ENCODE assay signal across 36 cellular contexts in genomic region chr12:104378427-104378826, GRCh38.
"Had no signal": no experiment of that assay in that cellular context is flagged by ENCODE, and none has a peak within 500 bp of the region (broad histone marks: within the 10 kb centered on the region; RNA-seq: fewer than 3 reads in every experiment).

No MANE protein-coding gene starts in this region.

- H3K4me3 Mint-ChIP-seq: activated B cell treated with CpG ODN at 0.5 μM for 24 hours; activated CD4-positive, alpha-beta memory T cell treated with anti-CD3 and anti-CD28 coated beads for 36 hours; activated CD4-positive, alpha-beta T cell treated with anti-CD3 and anti-CD28 coated beads, Interleukin-2, amount 10 ng/mL, durations not matched to agents 24 days and 14 days; activated CD8-positive, alpha-beta T cell treated with anti-CD3 and anti-CD28 coated beads for 36 hours; activated naive CD4-positive, alpha-beta T cell treated with anti-CD3 and anti-CD28 coated beads, Interleukin-2, amount 10 ng/mL, durations not matched to agents 7 days and 5 days; activated naive CD4-positive, alpha-beta T cell treated with anti-CD3 and anti-CD28 coated beads, Interleukin-2, amount 50 U/mL, for 24 hours; activated naive CD8-positive, alpha-beta T cell; activated T-cell treated with anti-CD3 and anti-CD28 coated beads, Interleukin-2, amount 50 U/mL, for 4 hours; activated T-cell treated with anti-CD3 and anti-CD28 coated beads, Interleukin-2, amount 50 U/mL, for 72 hours; activated T-helper 1 cell treated with anti-CD3 and anti-CD28 coated beads, Interleukin-12 subunit alpha, Interleukin-12 subunit beta, Interleukin-2, Interleukin-4 antibody, amounts not matched to agents 30 ng/mL and 10 ng/mL and 1 ng/mL, durations not matched to agents 14 hours and 24 hours and 36 hours; activated T-helper 17 cell treated with anti-CD3 and anti-CD28 coated beads, Interleukin-2, amount 50 U/mL, for 72 hours; brain; central memory CD8-positive, alpha-beta T cell; T-helper 1 cell treated with Interleukin-12 subunit alpha and Interleukin-12 subunit beta and Interleukin-4 antibody, amounts not matched to agents 30 μg/mL and 1 μg/mL, for 36 hours; T-helper 2 cell treated with Interferon-gamma antibody and Interleukin-4, amounts not matched to agents 5 μg/mL and 100 μg/mL, for 36 hours had no signal

- H3K27ac Mint-ChIP-seq: activated B cell treated with CpG ODN at 0.5 μM for 24 hours; activated CD4-positive, alpha-beta memory T cell treated with anti-CD3 and anti-CD28 coated beads for 36 hours; activated CD4-positive, alpha-beta T cell treated with anti-CD3 and anti-CD28 coated beads, Interleukin-2, amount 10 ng/mL, durations not matched to agents 24 days and 14 days; activated CD8-positive, alpha-beta T cell treated with anti-CD3 and anti-CD28 coated beads for 36 hours; activated naive CD4-positive, alpha-beta T cell treated with anti-CD3 and anti-CD28 coated beads, Interleukin-2, amount 10 ng/mL, durations not matched to agents 7 days and 5 days; activated naive CD4-positive, alpha-beta T cell treated with anti-CD3 and anti-CD28 coated beads, Interleukin-2, amount 50 U/mL, for 24 hours; activated naive CD8-positive, alpha-beta T cell; activated T-cell treated with anti-CD3 and anti-CD28 coated beads, Interleukin-2, amount 50 U/mL, for 72 hours; activated T-helper 1 cell treated with anti-CD3 and anti-CD28 coated beads, Interleukin-12 subunit alpha, Interleukin-12 subunit beta, Interleukin-2, Interleukin-4 antibody, amounts not matched to agents 30 ng/mL and 10 ng/mL and 1 ng/mL, durations not matched to agents 14 hours and 24 hours and 36 hours; activated T-helper 17 cell treated with anti-CD3 and anti-CD28 coated beads, Interleukin-2, amount 50 U/mL, for 72 hours; brain; T-helper 1 cell treated with Interleukin-12 subunit alpha and Interleukin-12 subunit beta and Interleukin-4 antibody, amounts not matched to agents 30 μg/mL and 1 μg/mL, for 36 hours; T-helper 2 cell treated with Interferon-gamma antibody and Interleukin-4, amounts not matched to agents 5 μg/mL and 100 μg/mL, for 36 hours had no signal

- H3K9me3 Mint-ChIP-seq: activated B cell treated with CpG ODN at 0.5 μM for 24 hours; activated CD4-positive, alpha-beta memory T cell treated with anti-CD3 and anti-CD28 coated beads for 36 hours; activated CD4-positive, alpha-beta T cell treated with anti-CD3 and anti-CD28 coated beads, Interleukin-2, amount 10 ng/mL, durations not matched to agents 24 days and 14 days; activated CD8-positive, alpha-beta T cell treated with anti-CD3 and anti-CD28 coated beads for 36 hours; activated naive CD4-positive, alpha-beta T cell treated with anti-CD3 and anti-CD28 coated beads, Interleukin-2, amount 10 ng/mL, durations not matched to agents 7 days and 5 days; activated naive CD4-positive, alpha-beta T cell treated with anti-CD3 and anti-CD28 coated beads, Interleukin-2, amount 50 U/mL, for 24 hours; activated T-cell treated with anti-CD3 and anti-CD28 coated beads, Interleukin-2, amount 50 U/mL, for 4 hours; activated T-cell treated with anti-CD3 and anti-CD28 coated beads, Interleukin-2, amount 50 U/mL, for 72 hours; activated T-helper 1 cell treated with anti-CD3 and anti-CD28 coated beads, Interleukin-12 subunit alpha, Interleukin-12 subunit beta, Interleukin-2, Interleukin-4 antibody, amounts not matched to agents 30 ng/mL and 10 ng/mL and 1 ng/mL, durations not matched to agents 14 hours and 24 hours and 36 hours; activated T-helper 17 cell treated with anti-CD3 and anti-CD28 coated beads, Interleukin-2, amount 50 U/mL, for 72 hours; central memory CD8-positive, alpha-beta T cell; T-helper 1 cell treated with Interleukin-12 subunit alpha and Interleukin-12 subunit beta and Interleukin-4 antibody, amounts not matched to agents 30 μg/mL and 1 μg/mL, for 36 hours; T-helper 2 cell treated with Interferon-gamma antibody and Interleukin-4, amounts not matched to agents 5 μg/mL and 100 μg/mL, for 36 hours had no signal

- H3K36me3 Mint-ChIP-seq: activated CD4-positive, alpha-beta memory T cell treated with anti-CD3 and anti-CD28 coated beads for 36 hours; activated naive CD4-positive, alpha-beta T cell treated with anti-CD3 and anti-CD28 coated beads, Interleukin-2, amount 10 ng/mL, durations not matched to agents 7 days and 5 days; activated naive CD4-positive, alpha-beta T cell treated with anti-CD3 and anti-CD28 coated beads, Interleukin-2, amount 50 U/mL, for 24 hours; activated naive CD8-positive, alpha-beta T cell; brain had no signal

- H3K4me3 ChIP-seq: ascending aorta, cardiac muscle cell had no signal

- DNase-seq: activated B cell treated with CpG ODN at 0.5 μM for 24 hours; activated CD4-positive, alpha-beta memory T cell treated with anti-CD3 and anti-CD28 coated beads for 36 hours; activated CD4-positive, alpha-beta T cell treated with anti-CD3 and anti-CD28 coated beads for 4 hours; activated CD4-positive, alpha-beta T cell treated with anti-CD3 and anti-CD28 coated beads, Interleukin-2, amount 10 ng/mL, durations not matched to agents 24 days and 14 days; activated CD4-positive, alpha-beta T cell treated with anti-CD3 and anti-CD28 coated beads, Interleukin-2, amount 50 U/mL, for 1 hour; activated CD4-positive, alpha-beta T cell treated with anti-CD3 and anti-CD28 coated beads, Interleukin-2, amount 50 U/mL, for 4 hours; activated CD4-positive, CD25-positive, alpha-beta regulatory T cell treated with anti-CD3 and anti-CD28 coated beads, Interleukin-2, amount 50 U/mL, for 72 hours; activated CD8-positive, alpha-beta memory T cell treated with anti-CD3 and anti-CD28 coated beads, Interleukin-2, amount 50 U/mL, for 4 hours; activated CD8-positive, alpha-beta T cell treated with anti-CD3 and anti-CD28 coated beads for 36 hours; activated effector memory CD4-positive, alpha-beta T cell treated with anti-CD3 and anti-CD28 coated beads, Interleukin-2, amount 50 U/mL, for 16 hours; activated naive CD4-positive, alpha-beta T cell treated with anti-CD3 and anti-CD28 coated beads, Interleukin-2, amount 10 ng/mL, durations not matched to agents 7 days and 5 days; activated naive CD4-positive, alpha-beta T cell treated with Interleukin-2 at 50 U/mL for 16 hours; activated T-cell treated with anti-CD3 and anti-CD28 coated beads for 4 hours; activated T-cell treated with anti-CD3 and anti-CD28 coated beads, Interleukin-2, amount 50 U/mL, for 1 hour; activated T-cell treated with anti-CD3 and anti-CD28 coated beads, Interleukin-2, amount 50 U/mL, for 4 hours; activated T-cell treated with anti-CD3 and anti-CD28 coated beads, Interleukin-2, amount 50 U/mL, for 72 hours; amygdala; anterior cingulate cortex; caudate nucleus; cerebellar nuclear complex; T-helper 1 cell; T-helper 2 cell; T-helper 9 cell had no signal

- H3K27ac ChIP-seq: ascending aorta, cardiac muscle cell, VCaP had no signal

- H3K4me1 Mint-ChIP-seq: activated T-helper 17 cell treated with anti-CD3 and anti-CD28 coated beads, Interleukin-2, amount 50 U/mL, for 72 hours had no signal

- ATAC-seq: activated CD8-positive, alpha-beta T cell treated with anti-CD3 and anti-CD28 coated beads for 36 hours; activated T-cell treated with anti-CD3 and anti-CD28 coated beads, Interleukin-2, amount 50 U/mL, for 4 hours; activated T-cell treated with anti-CD3 and anti-CD28 coated beads, Interleukin-2, amount 50 U/mL, for 72 hours; activated T-helper 17 cell treated with anti-CD3 and anti-CD28 coated beads, Interleukin-2, amount 50 U/mL, for 72 hours had no signal

- FAIRE-seq: bronchial epithelial cell, TTC549 had no signal

- H3K9me3 ChIP-seq: ascending aorta had no signal
